ENCODE assay signal across 24 cellular contexts in genomic region chr2:171728989-171729951, GRCh38. TPM values are rescaled to one million over a fixed set of nuclear protein-coding genes. Genes with fewer than 3 reads are reported as not detected.
DNase-seq lines count a peak whose midpoint lies in the region; ATAC-seq, FAIRE-seq and TF ChIP-seq lines count a peak whose summit lies in the region.
"Had no signal": no experiment of that assay in that cellular context is flagged by ENCODE, and none has a peak within 500 bp of the region (broad histone marks: within the 10 kb centered on the region; RNA-seq: fewer than 3 reads in every experiment).

No MANE protein-coding gene starts in this region.

- H3K79me1 ChIP-seq in neuronal stem cell (ENCODE audit: low read depth, low read length), result no peaks in the 10 kb centered on the region

- H3K79me2 ChIP-seq in neural cell (replicated peaks; ENCODE audit: insufficient read depth, low read length), result peaks cover 33% of the 10 kb centered on the region

- no peak overlapping the region for H3K27ac ChIP-seq in foreskin keratinocyte
- H3K27ac ChIP-seq in neural cell (ENCODE audit: low read length), result no peak overlapping the region
- no peak overlapping the region for H3K27ac ChIP-seq in neuronal stem cell (replicated peaks; ENCODE audit: low read length)
- H3K27ac ChIP-seq: BLaER1, RWPE1 had no signal

- H3K36me3 ChIP-seq in neural cell (ENCODE audit: insufficient read depth, low read length), result peaks cover 14% of the 10 kb centered on the region
- peaks cover 7 to 100% of the 10 kb centered on the region in 2 donors for H3K36me3 ChIP-seq in neuronal stem cell (replicated peaks in 1 of 2; ENCODE audit: control insufficient read depth in 2 of 2, insufficient read depth in 2 of 2, low read length in 2 of 2)

- H3K9me3 ChIP-seq in neural cell (ENCODE audit: low read length) (no peaks in the 10 kb centered on the region), neuronal stem cell (replicated peaks in 1 of 2; ENCODE audit: control insufficient read depth in 2 of 2, insufficient read depth in 1 of 2, low read depth in 1 of 2, low read length in 2 of 2) (no peaks in the 10 kb centered on the region)
- H3K9me3 ChIP-seq: BLaER1 had no signal

- no peak overlapping the region for H2BK12ac ChIP-seq in neuronal stem cell (ENCODE audit: low read length)

- H2BK120ac ChIP-seq in neuronal stem cell (ENCODE audit: low read depth, low read length), result no peak overlapping the region

- H3K4me2 ChIP-seq in neural cell (ENCODE audit: low read length) (no peak overlapping the region), neuronal stem cell (ENCODE audit: insufficient read depth, low read length, poor library complexity, severe bottlenecking) (no peak overlapping the region)
- H3K4me2 ChIP-seq: BLaER1 had no signal

- TF ChIP-seq CTCF in D721Med (IDR thresholded peaks at IDR 0.05; ENCODE audit: insufficient read depth, missing control alignments), result no peak
- peak; percentile 3 for TF ChIP-seq CTCF in foreskin keratinocyte (conservative IDR thresholded peaks at IDR 0.05)
- no peak for TF ChIP-seq CTCF in neural cell (IDR thresholded peaks at IDR 0.05; ENCODE audit: poor library complexity, severe bottlenecking)

- no peak overlapping the region for H3K9ac ChIP-seq in neural cell (ENCODE audit: low read length)
- H3K9ac ChIP-seq in neuronal stem cell (ENCODE audit: low read depth, low read length, poor library complexity), result no peak overlapping the region
- H3K9ac ChIP-seq: BLaER1 had no signal

- no CpG with 5 or more reads among the region's 3 CpGs for WGBS in neuronal stem cell (ENCODE audit: extremely low coverage in 2 of 2, insufficient read length in 2 of 2, insufficient replicate concordance in 1 of 2), 2 donors

- H4K20me1 ChIP-seq in neural cell (ENCODE audit: insufficient read depth), result no peaks in the 10 kb centered on the region

- H3K4me1 ChIP-seq in foreskin keratinocyte (no peaks in the 10 kb centered on the region), neuronal stem cell (ENCODE audit: control insufficient read depth in 2 of 2, insufficient read depth in 1 of 2, low read depth in 1 of 2, low read length in 2 of 2) (peaks cover 0 to 2% of the 10 kb centered on the region in 2 donors)
- H3K4me1 ChIP-seq: BLaER1 had no signal

- no peaks in the 10 kb centered on the region for H3K9me2 ChIP-seq in neural cell (ENCODE audit: insufficient read depth, low read length)

- no peak for ATAC-seq in foreskin keratinocyte
- ATAC-seq: GM12878 had no signal

- DNase-seq in D721Med (ENCODE audit: insufficient read length, low spot score) (no peak), H54 (ENCODE audit: insufficient read length, low spot score) (no peak), foreskin keratinocyte (no peak), neuronal stem cell (ENCODE audit: low spot score) (no peak), UCSD-AML1 (lab: John Stamatoyannopoulos, UW; ENCODE audit: unreplicated experiment) (no peak)
- DNase-seq in activated effector memory CD4-positive, alpha-beta T cell treated with Interleukin-2 at 50 U/mL for 16 hours, result no peak
- DNase-seq: CD4-positive, alpha-beta T cell; COR-L47; GDM1; GOT3; HCEC 1CT; NCI-H1048; NCI-H1417; NCI-H1694; NCI-H2029 treated with DMSO at 0.1 percent for 48 hours; NCI-H226; NCI-H510A; NCI-H69; SHP77 had no signal

- no peak overlapping the region for H2AK5ac ChIP-seq in neuronal stem cell (ENCODE audit: low read depth, low read length)

- no peak overlapping the region for H3K18ac ChIP-seq in neuronal stem cell (ENCODE audit: low read length)

- H3K4me3 ChIP-seq in neural cell (ENCODE audit: low read length), result peak overlapping the region; percentile 25
- no peak overlapping the region for H3K4me3 ChIP-seq in neuronal stem cell (ENCODE audit: low read length in 2 of 2)
- H3K4me3 ChIP-seq: BLaER1, GM12878 had no signal

- no peak overlapping the region for H4K91ac ChIP-seq in neuronal stem cell (ENCODE audit: low read depth, low read length, poor library complexity)

- no peak for TF ChIP-seq POLR2A in H54 (IDR thresholded peaks at IDR 0.05; ENCODE audit: low read depth, low read length)

- H2BK5ac ChIP-seq in neuronal stem cell (ENCODE audit: low read length), result no peak overlapping the region

- no peak overlapping the region for H4K8ac ChIP-seq in neuronal stem cell (ENCODE audit: low read depth, low read length)

- H3K4ac ChIP-seq in neuronal stem cell (ENCODE audit: low read length), result no peak overlapping the region

- H2AFZ ChIP-seq in neural cell (ENCODE audit: low read depth, low read length), result no peak overlapping the region
- no peak overlapping the region for H2AFZ ChIP-seq in neuronal stem cell (ENCODE audit: low read length)

- no peak overlapping the region for H2BK15ac ChIP-seq in neuronal stem cell (ENCODE audit: low read length)

- H3K27me3 ChIP-seq in foreskin keratinocyte (no peaks in the 10 kb centered on the region), neural cell (ENCODE audit: insufficient read depth, low read depth, low read length) (no peaks in the 10 kb centered on the region), neuronal stem cell (ENCODE audit: control insufficient read depth in 3 of 3, insufficient read depth in 3 of 3, low read depth in 1 of 3, low read length in 3 of 3) (no peaks in the 10 kb centered on the region)
- H3K27me3 ChIP-seq: BLaER1 had no signal

- no peak overlapping the region for H3K23ac ChIP-seq in neuronal stem cell (ENCODE audit: low read depth, low read length, poor library complexity)

- TF ChIP-seq RAD21 in neural cell (conservative IDR thresholded peaks at IDR 0.05), result no peak

- no peak overlapping the region for H3K14ac ChIP-seq in neuronal stem cell (ENCODE audit: low read length)

- TF ChIP-seq EP300 in neural cell (conservative IDR thresholded peaks at IDR 0.05; ENCODE audit: poor library complexity, severe bottlenecking), result no peak

- FAIRE-seq in D721Med (lab: Jason Lieb, UNC) (peak; percentile 91), H54 (lab: Jason Lieb, UNC) (peak; percentile 36)
- FAIRE-seq: A204.1, GM12878 had no signal

- H3F3A ChIP-seq in neural cell (ENCODE audit: insufficient read depth, low read length, poor library complexity, severe bottlenecking), result peaks cover under 1% of the 10 kb centered on the region

TF ChIP-seq in neural cell, 6 proteins besides CTCF, POLR2A, EP300 and RAD21:
- TF ChIP-seq TAF1 (IDR thresholded peaks at IDR 0.05; ENCODE audit: low read depth) (no peak), REST (IDR thresholded peaks at IDR 0.05; ENCODE audit: borderline replicate concordance) (no peak), MXI1 (conservative IDR thresholded peaks at IDR 0.05; ENCODE audit: poor library complexity, severe bottlenecking) (no peak), EZH2 (IDR thresholded peaks at IDR 0.05; ENCODE audit: borderline replicate concordance, insufficient read depth, low read length, poor library complexity, severe bottlenecking) (no peak), SMC3 (conservative IDR thresholded peaks at IDR 0.05; ENCODE audit: poor library complexity) (no peak), POLR2AphosphoS5 (IDR thresholded peaks at IDR 0.05) (no peak)

RNA-seq across cellular contexts. Expression of gene DYNC1I2, which starts 42.0 kb away (rescaled TPM):
- 124 and 140 TPM in 2 replicates for total RNA-seq in foreskin keratinocyte
- polyA plus RNA-seq in foreskin keratinocyte, result 82.7 and 83.9 TPM in 2 replicates
- 530 and 561 TPM in 2 replicates for polyA plus RNA-seq in neural cell
- polyA minus RNA-seq in neural cell, result 391 and 451 TPM in 2 replicates
- 178 TPM for polyA plus RNA-seq in neuronal stem cell (2013, experiment 1 of 2)
- polyA plus RNA-seq in neuronal stem cell (2013, experiment 2 of 2), result 186 TPM
